In genomic region chr18:48361801-48362200, GRCh38 we compare ENCODE assay signal across 14 cellular contexts. TPM values are rescaled to one million over a fixed set of nuclear protein-coding genes. Genes with fewer than 3 reads are reported as not detected.
"Had no signal": no experiment of that assay in that cellular context is flagged by ENCODE, and none has a peak within 500 bp of the region (broad histone marks: within the 10 kb centered on the region; RNA-seq: fewer than 3 reads in every experiment).

No MANE protein-coding gene starts in this region.

- H3K27ac ChIP-seq: hepatocyte, stomach had no signal

- DNase-seq: foreskin melanocyte; kidney glomerular epithelial cell; mucosa of descending colon; naive thymus-derived CD8-positive, alpha-beta T cell; posterior cingulate gyrus; small intestine; stimulated activated CD4-positive, alpha-beta T cell treated with anti-CD3 and anti-CD28 coated beads, Interleukin-12 subunit alpha, Interleukin-12 subunit beta, amount 100 ng/mL, for 4 hours; stimulated activated naive CD4-positive, alpha-beta T cell; stomach; substantia nigra; trophoblast cell had no signal

- H3K4me3 ChIP-seq: hepatocyte, mucosa of descending colon, stomach had no signal

- H3K27me3 ChIP-seq: hepatocyte, stomach had no signal

- H3K9me3 ChIP-seq: mucosa of descending colon had no signal

- H3K36me3 ChIP-seq: stomach had no signal

- ATAC-seq: mucosa of descending colon; naive thymus-derived CD8-positive, alpha-beta T cell had no signal

RNA-seq across cellular contexts. Expression of gene ZBTB7C, which starts 47.4 kb away (rescaled TPM):
- total RNA-seq: endothelial cell of umbilical vein; naive thymus-derived CD8-positive, alpha-beta T cell; pulmonary artery endothelial cell had no signal
